17 cellular contexts compared by ENCODE assay signal in the genomic region with DNA sequence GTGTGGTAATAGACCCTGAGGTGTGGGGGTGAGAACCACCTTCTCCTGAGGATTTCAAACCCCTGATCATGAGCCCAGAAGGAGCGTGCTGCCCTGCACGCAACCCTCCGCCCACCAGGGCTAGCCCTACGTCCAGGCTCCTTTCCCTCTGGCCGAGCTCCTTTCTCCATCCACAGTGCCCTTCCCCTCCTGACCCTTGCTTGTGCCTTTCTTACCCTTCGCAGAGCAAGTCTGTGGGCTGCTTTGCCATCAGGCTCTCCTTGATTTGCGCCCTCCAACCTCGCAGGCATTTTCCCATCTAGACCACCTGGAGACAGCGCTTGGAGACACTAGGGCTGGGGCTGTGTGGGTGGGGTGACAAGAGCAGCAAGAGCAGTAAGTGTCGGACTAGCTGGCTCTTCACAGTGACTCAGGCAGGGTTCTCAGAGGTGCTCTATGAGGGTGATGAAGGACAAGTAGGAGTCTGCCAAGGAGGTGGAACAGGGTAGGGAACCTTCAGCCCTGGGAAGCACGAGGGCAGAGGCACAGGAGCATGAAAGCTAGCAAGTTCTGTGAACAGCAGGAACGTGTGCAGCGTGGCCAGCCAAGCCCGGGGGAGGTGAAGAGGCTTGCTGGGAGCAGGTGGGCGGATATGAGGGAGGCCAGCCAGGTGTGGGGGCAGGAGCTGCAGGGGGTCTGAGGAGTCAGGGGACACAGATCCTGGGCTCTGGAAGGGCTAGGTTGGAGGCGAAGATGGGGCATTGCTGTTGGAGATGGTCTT. TPM values are rescaled to one million over a fixed set of nuclear protein-coding genes. Genes with fewer than 3 reads are reported as not detected.
"Had no signal": no experiment of that assay in that cellular context is flagged by ENCODE, and none has a peak within 500 bp of the region (broad histone marks: within the 10 kb centered on the region; RNA-seq: fewer than 3 reads in every experiment).

No MANE protein-coding gene starts in this region.

- H3K36me3 Mint-ChIP-seq: activated naive CD8-positive, alpha-beta T cell treated with anti-CD3 and anti-CD28 coated beads for 36 hours had no signal

- H3K27ac Mint-ChIP-seq: activated CD4-positive, alpha-beta T cell treated with anti-CD3 and anti-CD28 coated beads for 36 hours; activated CD8-positive, alpha-beta T cell treated with anti-CD3 and anti-CD28 coated beads for 36 hours; activated naive CD8-positive, alpha-beta T cell treated with anti-CD3 and anti-CD28 coated beads for 36 hours; activated T-cell treated with anti-CD3 and anti-CD28 coated beads, Interleukin-2, amount 50 U/mL, for 72 hours had no signal

- DNase-seq: activated CD4-positive, alpha-beta T cell treated with anti-CD3 and anti-CD28 coated beads for 36 hours; activated CD8-positive, alpha-beta memory T cell treated with anti-CD3 and anti-CD28 coated beads, Interleukin-2, amount 50 U/mL, for 4 hours; activated CD8-positive, alpha-beta T cell treated with anti-CD3 and anti-CD28 coated beads for 36 hours; activated gamma-delta T cell treated with Interleukin-2 at 50 U/mL for 16 hours; activated naive CD8-positive, alpha-beta T cell treated with anti-CD3 and anti-CD28 coated beads for 36 hours; activated T-cell treated with anti-CD3 and anti-CD28 coated beads, Interleukin-2, amount 50 U/mL, for 72 hours; foreskin melanocyte; kidney; SW 1271; T-helper 9 cell; tibial artery had no signal

- H3K9me3 Mint-ChIP-seq: activated CD8-positive, alpha-beta T cell treated with anti-CD3 and anti-CD28 coated beads for 36 hours; activated naive CD8-positive, alpha-beta T cell treated with anti-CD3 and anti-CD28 coated beads for 36 hours; activated T-cell treated with anti-CD3 and anti-CD28 coated beads, Interleukin-2, amount 50 U/mL, for 72 hours had no signal

- H3K4me3 Mint-ChIP-seq: activated CD4-positive, alpha-beta T cell treated with anti-CD3 and anti-CD28 coated beads for 36 hours; activated CD8-positive, alpha-beta T cell treated with anti-CD3 and anti-CD28 coated beads for 36 hours; activated naive CD8-positive, alpha-beta T cell treated with anti-CD3 and anti-CD28 coated beads for 36 hours; activated T-cell treated with anti-CD3 and anti-CD28 coated beads, Interleukin-2, amount 50 U/mL, for 72 hours had no signal

- ATAC-seq: activated CD4-positive, alpha-beta T cell treated with anti-CD3 and anti-CD28 coated beads for 36 hours; activated CD8-positive, alpha-beta T cell treated with anti-CD3 and anti-CD28 coated beads for 36 hours; activated T-cell treated with anti-CD3 and anti-CD28 coated beads, Interleukin-2, amount 50 U/mL, for 72 hours; right cardiac atrium had no signal

- H3K27ac ChIP-seq: tibial artery, VCaP had no signal

- H3K9me3 ChIP-seq: tibial artery had no signal

- H3K4me3 ChIP-seq: smooth muscle cell, tibial artery had no signal

- H3K36me3 ChIP-seq: tibial artery had no signal

RNA-seq across cellular contexts. Expression of gene SLC38A3, which starts 2.5 kb away (rescaled TPM):
- total RNA-seq: activated T-cell treated with anti-CD3 and anti-CD28 coated beads, Interleukin-2, amount 50 U/mL, for 72 hours had no signal

RNA-seq across cellular contexts. Expression of gene GNAT1, which starts 11.1 kb away (rescaled TPM):
- total RNA-seq: activated T-cell treated with anti-CD3 and anti-CD28 coated beads, Interleukin-2, amount 50 U/mL, for 72 hours; kidney; lower leg skin; mesenteric fat pad; right cardiac atrium; smooth muscle cell had no signal
- polyA plus RNA-seq: endothelial cell of umbilical vein, right cardiac atrium, smooth muscle cell had no signal
